Comparison of ENCODE assay signal across 17 cellular contexts in genomic region chr1:247146671-247147070, GRCh38. TPM values are rescaled to one million over a fixed set of nuclear protein-coding genes. Genes with fewer than 3 reads are reported as not detected.
DNase-seq lines count a peak whose midpoint lies in the region; ATAC-seq and TF ChIP-seq lines count a peak whose summit lies in the region.
"Had no signal": no experiment of that assay in that cellular context is flagged by ENCODE, and none has a peak within 500 bp of the region (broad histone marks: within the 10 kb centered on the region; RNA-seq: fewer than 3 reads in every experiment).

No MANE protein-coding gene starts in this region.

- POLR2A ChIA-PET in HEK293T (lab: Yijun Ruan, JAX) = no interaction called here

- peaks cover 52% of the 10 kb centered on the region for H3K36me3 Mint-ChIP-seq in glutamatergic neuron (ENCODE audit: unreplicated experiment)

- H3K27ac Mint-ChIP-seq in glutamatergic neuron (ENCODE audit: unreplicated experiment) = no peak overlapping the region
- H3K27ac Mint-ChIP-seq: stimulated activated naive CD8-positive, alpha-beta T cell treated with anti-CD3 and anti-CD28 coated beads, Interleukin-15, Interleukin-2, amounts not matched to agents 100 ng/mL and 50 ng/mL, for 24 hours; T-helper 2 cell treated with Interferon-gamma antibody and Interleukin-4, amounts not matched to agents 5 μg/mL and 100 μg/mL, for 36 hours had no signal

- peaks cover 4% of the 10 kb centered on the region for H3K27me3 Mint-ChIP-seq in glutamatergic neuron (ENCODE audit: unreplicated experiment)
- H3K27me3 Mint-ChIP-seq: stimulated activated naive CD8-positive, alpha-beta T cell treated with anti-CD3 and anti-CD28 coated beads, Interleukin-15, Interleukin-2, amounts not matched to agents 100 ng/mL and 50 ng/mL, for 24 hours had no signal

- CTCF ChIA-PET in HEK293T (lab: Yijun Ruan, JAX) = no interaction called here

- DNase-seq in HEK293T (ENCODE audit: extremely low spot score) (peak; percentile 6), glutamatergic neuron (no peak), D341Med (ENCODE audit: low spot score) (no peak), ACHN (no peak)
- DNase-seq: activated T-cell treated with anti-CD3 and anti-CD28 coated beads, Interleukin-2, amount 50 U/mL, for 48 hours; NCI-H2081; posterior cingulate gyrus; SHP77; spleen had no signal

- TF ChIP-seq CTCF in C4-2B (conservative IDR thresholded peaks at IDR 0.05) (peak; percentile 21), VCaP (conservative IDR thresholded peaks at IDR 0.05) (peak; percentile 35), glutamatergic neuron (IDR thresholded peaks at IDR 0.05; ENCODE audit: partially characterized antibody, unreplicated experiment) (peak; percentile 15)

- in situ Hi-C loops in ACHN (cut with HindIII; ENCODE audit: low pct_ligation_motif_present, low pct_unique_long_range_greater_than_20kb, low sequenced_read_pairs) = no loop called here

- no peak overlapping the region for H3K4me3 Mint-ChIP-seq in glutamatergic neuron (ENCODE audit: unreplicated experiment)
- H3K4me3 Mint-ChIP-seq: stimulated activated naive CD8-positive, alpha-beta T cell treated with anti-CD3 and anti-CD28 coated beads, Interleukin-15, Interleukin-2, amounts not matched to agents 100 ng/mL and 50 ng/mL, for 24 hours; T-helper 2 cell treated with Interferon-gamma antibody and Interleukin-4, amounts not matched to agents 5 μg/mL and 100 μg/mL, for 36 hours had no signal

- no peaks in the 10 kb centered on the region for H3K4me1 Mint-ChIP-seq in glutamatergic neuron (ENCODE audit: low read depth, unreplicated experiment)

- H3K9me3 Mint-ChIP-seq in glutamatergic neuron (ENCODE audit: unreplicated experiment) = peaks cover 24% of the 10 kb centered on the region

- ATAC-seq in HG02981 (IDR thresholded peaks at IDR 0.05; ENCODE audit: unreplicated experiment) = no peak
- ATAC-seq in HG03097 (IDR thresholded peaks at IDR 0.05; ENCODE audit: low FRiP score, unreplicated experiment) = no peak
- ATAC-seq: GM12878, left lobe of liver had no signal

- H3K27ac ChIP-seq in C4-2B = no peak overlapping the region
- no peak overlapping the region for H3K27ac ChIP-seq in VCaP
- H3K27ac ChIP-seq: spleen had no signal

TF ChIP-seq in HEK293T, 16 proteins besides CTCF, POLR2A, EP300 and RAD21:
- TF ChIP-seq CTBP1 (IDR thresholded peaks at IDR 0.05; ENCODE audit: borderline replicate concordance) (no peak), ARNT (IDR thresholded peaks at IDR 0.05) (no peak), SP1 (IDR thresholded peaks at IDR 0.05) (no peak), PKNOX1 (IDR thresholded peaks at IDR 0.05) (no peak), ELF4 (IDR thresholded peaks at IDR 0.05) (no peak), ZNF384 (IDR thresholded peaks at IDR 0.05) (no peak), FOXM1 (IDR thresholded peaks at IDR 0.05; ENCODE audit: borderline replicate concordance) (no peak), TARDBP (IDR thresholded peaks at IDR 0.05) (no peak), SUZ12 (IDR thresholded peaks at IDR 0.05) (no peak), LEF1 (IDR thresholded peaks at IDR 0.05; ENCODE audit: borderline replicate concordance) (no peak), L3MBTL2 (conservative IDR thresholded peaks at IDR 0.05) (no peak), BHLHE40 (IDR thresholded peaks at IDR 0.05; ENCODE audit: borderline replicate concordance) (no peak), HDGF (IDR thresholded peaks at IDR 0.05; ENCODE audit: borderline replicate concordance) (no peak), NFRKB (IDR thresholded peaks at IDR 0.05) (no peak), FOXK2 (IDR thresholded peaks at IDR 0.05) (no peak), FOXA1 (IDR thresholded peaks at IDR 0.05) (no peak)

RNA-seq across cellular contexts. Expression of gene ZNF124, which starts 25.1 kb away (rescaled TPM):
- total RNA-seq in glutamatergic neuron (ENCODE audit: unreplicated experiment) = 137 TPM

RNA-seq across cellular contexts. Expression of gene ZNF669, which starts 42.5 kb away (rescaled TPM):
- 28.5 TPM for total RNA-seq in glutamatergic neuron (ENCODE audit: unreplicated experiment)
